8 cellular contexts compared by ENCODE assay signal in genomic region chr3:84621823-84622222, GRCh38.
"Had no signal": no experiment of that assay in that cellular context is flagged by ENCODE, and none has a peak within 500 bp of the region (broad histone marks: within the 10 kb centered on the region; RNA-seq: fewer than 3 reads in every experiment).

No MANE protein-coding gene starts in this region.

- DNase-seq: IMR-90, KBM-7, KG1 had no signal

- H3K27ac ChIP-seq: HL-60, KMS-11 had no signal

- H3K4me3 ChIP-seq: K562 had no signal

- H3K27ac Mint-ChIP-seq: IgD-negative memory B cell had no signal

- H3K27me3 Mint-ChIP-seq: IgD-negative memory B cell had no signal

- H3K4me1 Mint-ChIP-seq: IgD-negative memory B cell had no signal

- H3K4me3 Mint-ChIP-seq: IgD-negative memory B cell had no signal

- ATAC-seq: HepG2, K562 had no signal
